ENCODE assay signal across 9 cellular contexts in the genomic region with DNA sequence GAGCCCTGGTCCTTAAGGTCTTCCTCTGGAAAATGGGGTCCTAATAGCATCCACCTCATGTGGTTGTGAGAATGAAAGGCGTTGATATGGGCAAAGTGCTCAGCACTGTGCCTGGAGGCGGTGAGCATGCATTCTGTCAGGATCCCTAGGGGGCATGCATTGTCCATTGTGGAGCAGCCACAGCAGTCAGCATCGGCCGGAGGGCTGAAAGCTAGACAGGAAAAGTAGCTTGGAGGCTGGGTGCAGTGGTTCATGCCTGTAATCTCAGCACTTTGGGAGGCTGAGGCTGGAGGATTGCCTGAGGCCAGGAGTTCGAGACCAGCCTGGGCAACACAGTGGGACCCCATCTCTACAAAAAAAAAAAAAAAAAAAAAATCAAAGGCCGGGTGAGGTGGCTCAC.
A peak's percentile ranks its signal among the peaks of the same experiment; 100 is the strongest.
DNase-seq lines count a peak whose midpoint lies in the region; ATAC-seq and TF ChIP-seq lines count a peak whose summit lies in the region.
"Had no signal": no experiment of that assay in that cellular context is flagged by ENCODE, and none has a peak within 500 bp of the region (broad histone marks: within the 10 kb centered on the region; RNA-seq: fewer than 3 reads in every experiment).

No MANE protein-coding gene starts in this region.

- intact Hi-C loops in right cardiac atrium (cut with DNase I): loop anchor here in 1 of 4 donors (5.0 kb wide), 1 partner anchor 404 kb away; no protein-coding TSS in a partner anchor

- ATAC-seq in right cardiac atrium (peak; percentile 46 to 67), HG02885 (IDR thresholded peaks at IDR 0.05; ENCODE audit: poor library complexity, unreplicated experiment) (no peak)

- H3K36me3 ChIP-seq in SJSA1 (no peaks in the 10 kb centered on the region), MG63 (no peaks in the 10 kb centered on the region)

- H3K9me3 ChIP-seq in SJSA1 (replicated peaks) (no peaks in the 10 kb centered on the region), right cardiac atrium (ENCODE audit: control insufficient read depth, low read length) (no peaks in the 10 kb centered on the region), MG63 (no peaks in the 10 kb centered on the region)

- H3K27ac ChIP-seq in SJSA1: no peak overlapping the region; the same call in 1 of the 2 replicates
- no peak overlapping the region for H3K27ac ChIP-seq in right cardiac atrium (ENCODE audit: low read length)
- H3K27ac ChIP-seq: skin epidermis had no signal

- no peaks in the 10 kb centered on the region for H3K27me3 ChIP-seq in SJSA1 (replicated peaks)
- H3K27me3 ChIP-seq in right cardiac atrium (ENCODE audit: control insufficient read depth, insufficient read depth): no peaks in the 10 kb centered on the region
- H3K27me3 ChIP-seq in MG63: no peaks in the 10 kb centered on the region

- POLR2A ChIA-PET in HEK293T (lab: Yijun Ruan, JAX): no interaction called here

- CTCF ChIA-PET in HEK293T (lab: Yijun Ruan, JAX): no interaction called here

- H3K4me3 ChIP-seq in AG10803 (ENCODE audit: low read length): no peak overlapping the region
- no peak overlapping the region for H3K4me3 ChIP-seq in SJSA1
- no peak overlapping the region for H3K4me3 ChIP-seq in right cardiac atrium (ENCODE audit: low read length)
- no peak overlapping the region for H3K4me3 ChIP-seq in MG63
- H3K4me3 ChIP-seq: skin epidermis had no signal

- TF ChIP-seq CTCF in AG10803 (conservative IDR thresholded peaks at IDR 0.05; ENCODE audit: low read length) (peak; percentile 58), GM13976 (IDR thresholded peaks at IDR 0.05; ENCODE audit: borderline replicate concordance, control extremely low read depth, extremely low read depth, insufficient read depth, missing control alignments) (peak; percentile 61)

- in situ Hi-C loops in GM13976 (cut with MboI; ENCODE audit: low sequenced_read_pairs, unreplicated experiment): loop anchor here (10.0 kb wide), 1 partner anchor 161 kb away; no protein-coding TSS in a partner anchor

- WGBS in right cardiac atrium: 47% methylated on average over 6 of the region's 6 CpGs

- H3K4me1 ChIP-seq in SJSA1 (replicated peaks) (peaks cover 36% of the 10 kb centered on the region), right cardiac atrium (ENCODE audit: control insufficient read depth, insufficient read depth, low read length) (peaks cover 3% of the 10 kb centered on the region)

- peak; percentile 53 for DNase-seq in AG10803 (ENCODE audit: low read depth)
- no peak for DNase-seq in GM13976 (ENCODE audit: low spot score)
- peak; percentile 36 to 62 for DNase-seq in SJSA1 (ENCODE audit: low read depth in 1 of 2, low spot score in 2 of 2)
- DNase-seq in right cardiac atrium: peak in 2 of 3 donors; percentile 52 to 64
- peak; percentile 60 for DNase-seq in superior temporal gyrus (ENCODE audit: extremely low spot score)
- DNase-seq in MG63: no peak
- DNase-seq in HEK293T (ENCODE audit: extremely low spot score): no peak

TF ChIP-seq in HEK293T, 16 proteins besides CTCF, POLR2A, EP300 and RAD21:
- TF ChIP-seq LEF1 (IDR thresholded peaks at IDR 0.05; ENCODE audit: borderline replicate concordance): no peak
- no peak for TF ChIP-seq FOXM1 (IDR thresholded peaks at IDR 0.05; ENCODE audit: borderline replicate concordance)
- TF ChIP-seq ARNT (IDR thresholded peaks at IDR 0.05): no peak

Comparison
In these comparisons a context has a peak if more than half of its experiments do, and no peak if none do; other contexts are left out.
1. DNase-seq: peak in AG10803 (single experiment), SJSA1 (2 of 2), right cardiac atrium (2 of 3) and superior temporal gyrus (single experiment); none in GM13976 (single experiment), MG63 (single experiment) and HEK293T (single experiment).